In genomic region chr21:28099296-28099695, GRCh38 we compare ENCODE assay signal across 13 cellular contexts.
A peak's percentile ranks its signal among the peaks of the same experiment; 100 is the strongest.
DNase-seq lines count a peak whose midpoint lies in the region; ATAC-seq and TF ChIP-seq lines count a peak whose summit lies in the region.
"Had no signal": no experiment of that assay in that cellular context is flagged by ENCODE, and none has a peak within 500 bp of the region (broad histone marks: within the 10 kb centered on the region; RNA-seq: fewer than 3 reads in every experiment).

No MANE protein-coding gene starts in this region.

- no peak for ATAC-seq in CD4-positive, alpha-beta T cell (ENCODE audit: poor library complexity)
- no peak for ATAC-seq in HG03342 (IDR thresholded peaks at IDR 0.05; ENCODE audit: unreplicated experiment)

- no peaks in the 10 kb centered on the region for H3K4me1 Mint-ChIP-seq in CD4-positive, alpha-beta T cell (ENCODE audit: low read depth)

- H3K27ac Mint-ChIP-seq in CD4-positive, alpha-beta T cell = no peak overlapping the region

- CTCF ChIA-PET in CD4-positive, alpha-beta T cell (lab: Charles Lee) = no interaction called here

- POLR2A ChIA-PET in CD4-positive, alpha-beta T cell (lab: Charles Lee) = no interaction called here

- peaks cover 3% of the 10 kb centered on the region for H3K27me3 Mint-ChIP-seq in CD4-positive, alpha-beta T cell

- H3K36me3 ChIP-seq in osteoblast (ENCODE audit: insufficient read depth, low read length) = no peaks in the 10 kb centered on the region
- H3K36me3 ChIP-seq: neutrophil, thyroid gland had no signal

- intact Hi-C loops in CD4-positive, alpha-beta T cell (cut with DNase I, micrococcal nuclease) = no loop called here

- H3K4me2 ChIP-seq in osteoblast (ENCODE audit: insufficient read depth, low read length) = no peak overlapping the region

- H3K4me1 ChIP-seq in osteoblast (ENCODE audit: insufficient read depth, low read length) = no peaks in the 10 kb centered on the region
- H3K4me1 ChIP-seq: thyroid gland had no signal

- H3K4me3 Mint-ChIP-seq in CD4-positive, alpha-beta T cell = no peak overlapping the region

- TF ChIP-seq CTCF in fibroblast of villous mesenchyme (IDR thresholded peaks at IDR 0.05; ENCODE audit: insufficient read depth, low read depth, low read length) = no peak
- no peak for TF ChIP-seq CTCF in osteoblast (IDR thresholded peaks at IDR 0.05; ENCODE audit: extremely low read depth, low read depth, low read length)
- TF ChIP-seq CTCF in CD4-positive, alpha-beta T cell (IDR thresholded peaks at IDR 0.05) = no peak

- peak overlapping the region; percentile 36 for H2AFZ ChIP-seq in osteoblast (ENCODE audit: low read length)

- H3K4me3 ChIP-seq in fibroblast of villous mesenchyme (ENCODE audit: low read depth, low read length) (no peak overlapping the region), osteoblast (ENCODE audit: insufficient read depth, low read length) (no peak overlapping the region)
- H3K4me3 ChIP-seq: thyroid gland had no signal

- H3K27me3 ChIP-seq in osteoblast (ENCODE audit: insufficient read depth, low read length) = no peaks in the 10 kb centered on the region
- H3K27me3 ChIP-seq in CD4-positive, alpha-beta T cell (ENCODE audit: control insufficient read depth, insufficient read depth, low read length) = no peaks in the 10 kb centered on the region
- H3K27me3 ChIP-seq: neutrophil, thyroid gland had no signal

- no peak overlapping the region for H3K27ac ChIP-seq in osteoblast (ENCODE audit: low read depth, low read length)
- no peak overlapping the region for H3K27ac ChIP-seq in CD4-positive, alpha-beta T cell (ENCODE audit: low read depth, low read length)
- H3K27ac ChIP-seq: neutrophil, thyroid gland had no signal

- H3K79me2 ChIP-seq in osteoblast (ENCODE audit: insufficient read depth, low read length) = no peaks in the 10 kb centered on the region

- no peaks in the 10 kb centered on the region for H3K9me3 Mint-ChIP-seq in CD4-positive, alpha-beta T cell

- no peaks in the 10 kb centered on the region for H3K36me3 Mint-ChIP-seq in CD4-positive, alpha-beta T cell (ENCODE audit: low read depth)

- DNase-seq in AG08396 (ENCODE audit: low spot score) = peak; percentile 20
- DNase-seq in NCI-H526 treated with DMSO at 0.1 percent for 48 hours (lab: John Stamatoyannopoulos, UW) = peak; percentile 81
- peak; percentile 33 for DNase-seq in fibroblast of villous mesenchyme (ENCODE audit: low read depth)
- no peak for DNase-seq in osteoblast (ENCODE audit: insufficient read length, low spot score, missing footprints)
- no peak for DNase-seq in NCI-H69 (lab: John Stamatoyannopoulos, UW)
- DNase-seq in CD4-positive, alpha-beta T cell = no peak
- DNase-seq in activated CD8-positive, alpha-beta memory T cell treated with anti-CD3 and anti-CD28 coated beads, Interleukin-2, amount 50 U/mL, for 4 hours = no peak
- DNase-seq: activated gamma-delta T cell treated with Interleukin-2 at 50 U/mL for 16 hours; DMS53; stimulated activated CD4-positive, alpha-beta T cell treated with anti-CD3 and anti-CD28 coated beads, Interleukin-15, amount 100 ng/mL, for 24 hours; thyroid gland had no signal

- no peaks in the 10 kb centered on the region for H3K9me3 ChIP-seq in osteoblast (ENCODE audit: low read depth, low read length)
- H3K9me3 ChIP-seq in CD4-positive, alpha-beta T cell (ENCODE audit: control insufficient read depth, low read length) = no peaks in the 10 kb centered on the region
- H3K9me3 ChIP-seq: neutrophil, thyroid gland had no signal

- no peaks in the 10 kb centered on the region for H4K20me1 ChIP-seq in osteoblast (ENCODE audit: insufficient read depth, low read length)

Comparison
In these comparisons a context has a peak if more than half of its experiments do, and no peak if none do; other contexts are left out.
1. DNase-seq: peak in AG08396 (single experiment), NCI-H526 treated with DMSO at 0.1 percent for 48 hours (single experiment) and fibroblast of villous mesenchyme (single experiment); none in osteoblast (single experiment), NCI-H69 (single experiment), CD4-positive, alpha-beta T cell (0 of 10) and activated CD8-positive, alpha-beta memory T cell treated with anti-CD3 and anti-CD28 coated beads, Interleukin-2, amount 50 U/mL, for 4 hours (single experiment).